Comparison of ENCODE assay signal across 17 cellular contexts in genomic region chr3:179719048-179719734, GRCh38.
DNase-seq lines count a peak whose midpoint lies in the region; ATAC-seq and TF ChIP-seq lines count a peak whose summit lies in the region.
"Had no signal": no experiment of that assay in that cellular context is flagged by ENCODE, and none has a peak within 500 bp of the region (broad histone marks: within the 10 kb centered on the region; RNA-seq: fewer than 3 reads in every experiment).

No MANE protein-coding gene starts in this region.

- H4K20me1 ChIP-seq in H9 (ENCODE audit: control insufficient read depth, insufficient read depth, insufficient read length): no peaks in the 10 kb centered on the region
- no peaks in the 10 kb centered on the region for H4K20me1 ChIP-seq in smooth muscle cell (ENCODE audit: low read depth)

- H3K4me1 Mint-ChIP-seq in H9: peaks cover 13 to 16% of the 10 kb centered on the region in 2 experiments

- no peaks in the 10 kb centered on the region for H3F3A ChIP-seq in smooth muscle cell (ENCODE audit: low read depth)

- no peak overlapping the region for H3K4me2 ChIP-seq in H9 (ENCODE audit: insufficient read depth, insufficient read length, low read length)
- no peak overlapping the region for H3K4me2 ChIP-seq in neuronal stem cell (ENCODE audit: insufficient read depth, low read length, poor library complexity, severe bottlenecking)
- no peak overlapping the region for H3K4me2 ChIP-seq in smooth muscle cell

- peaks cover 8 to 36% (median 34%) of the 10 kb centered on the region in 3 experiments; a peak in 6 of 7 replicates for H3K36me3 Mint-ChIP-seq in H9 (ENCODE audit: insufficient read depth in 1 of 3, low read depth in 3 of 3)

- no peaks in the 10 kb centered on the region for H3K27me3 Mint-ChIP-seq in H9 (ENCODE audit: low read depth)

- H2AK5ac ChIP-seq in H9 (ENCODE audit: insufficient read length, low read length) (no peak overlapping the region), neuronal stem cell (ENCODE audit: low read depth, low read length) (no peak overlapping the region)

- no peak overlapping the region for H2BK20ac ChIP-seq in H9 (ENCODE audit: low read depth, low read length, poor library complexity, severe bottlenecking)

- H3K23me2 ChIP-seq in H9 (ENCODE audit: insufficient read length, low read depth, low read length, poor library complexity, severe bottlenecking): no peaks in the 10 kb centered on the region

- H2BK5ac ChIP-seq in H9 (ENCODE audit: insufficient read length, low read length) (no peak overlapping the region), neuronal stem cell (ENCODE audit: low read length) (no peak overlapping the region)

- H3K27me3 ChIP-seq in H9 (ENCODE audit: insufficient read depth, low read length) (no peaks in the 10 kb centered on the region), neuronal stem cell (ENCODE audit: control insufficient read depth in 3 of 3, insufficient read depth in 3 of 3, low read depth in 1 of 3, low read length in 3 of 3) (no peaks in the 10 kb centered on the region), smooth muscle cell (ENCODE audit: low read depth) (no peaks in the 10 kb centered on the region)

- no peak overlapping the region for H3K14ac ChIP-seq in H9 (ENCODE audit: insufficient read depth, low read length)
- H3K14ac ChIP-seq in neuronal stem cell (ENCODE audit: low read length): no peak overlapping the region

- H3K4ac ChIP-seq in H9 (ENCODE audit: low read depth, low read length) (no peak overlapping the region), neuronal stem cell (ENCODE audit: low read length) (no peak overlapping the region)

- no peak overlapping the region for H2AFZ ChIP-seq in H9 (ENCODE audit: low read length)
- no peak overlapping the region for H2AFZ ChIP-seq in neuronal stem cell (ENCODE audit: low read length)
- no peak overlapping the region for H2AFZ ChIP-seq in smooth muscle cell (ENCODE audit: low read depth)

- H3K36me3 ChIP-seq in neuronal stem cell (replicated peaks in 1 of 2; ENCODE audit: control insufficient read depth in 2 of 2, insufficient read depth in 2 of 2, low read length in 2 of 2) (peaks cover 10 to 52% of the 10 kb centered on the region in 2 donors), smooth muscle cell (ENCODE audit: low read depth) (no peaks in the 10 kb centered on the region)

- WGBS in H9 (ENCODE audit: extremely low coverage, insufficient read length, low lambda C conversion rate): no CpG with 5 or more reads among the region's 10 CpGs
- no CpG with 5 or more reads among the region's 10 CpGs for WGBS in neuronal stem cell (ENCODE audit: extremely low coverage in 2 of 2, insufficient read length in 2 of 2, insufficient replicate concordance in 1 of 2), 2 donors
- 94% methylated on average over 10 of the region's 10 CpGs for WGBS in smooth muscle cell (ENCODE audit: low lambda C conversion rate)

- no peak overlapping the region for H3K9ac ChIP-seq in H9 (ENCODE audit: extremely low read depth, insufficient read length, low read length)
- H3K9ac ChIP-seq in neuronal stem cell (ENCODE audit: low read depth, low read length, poor library complexity): no peak overlapping the region
- H3K9ac ChIP-seq in smooth muscle cell (ENCODE audit: low read depth): no peak overlapping the region

- H3K79me2 ChIP-seq in H9 (ENCODE audit: insufficient read depth, low read length) (no peaks in the 10 kb centered on the region), smooth muscle cell (ENCODE audit: low read depth) (no peaks in the 10 kb centered on the region)

- H2BK12ac ChIP-seq in H9 (ENCODE audit: insufficient read length, low read depth, low read length): no peak overlapping the region
- no peak overlapping the region for H2BK12ac ChIP-seq in neuronal stem cell (ENCODE audit: low read length)

- TF ChIP-seq CTCF in H9 (conservative IDR thresholded peaks at IDR 0.05) (no peak), smooth muscle cell (IDR thresholded peaks at IDR 0.05; ENCODE audit: borderline replicate concordance, insufficient read depth, poor library complexity, severe bottlenecking) (no peak)

- H3K79me1 ChIP-seq in H9 (ENCODE audit: insufficient read depth, low read depth, low read length, poor library complexity, severe bottlenecking) (no peaks in the 10 kb centered on the region), neuronal stem cell (ENCODE audit: low read depth, low read length) (peaks cover 2% of the 10 kb centered on the region)

- H3K18ac ChIP-seq in H9 (ENCODE audit: insufficient read length, low read depth, low read length) (no peak overlapping the region), neuronal stem cell (ENCODE audit: low read length) (peak overlapping the region; percentile 5)

- H4K5ac ChIP-seq in H9 (ENCODE audit: insufficient read length, low read depth, low read length): no peak overlapping the region

- TF ChIP-seq POLR2A in GM18505 (IDR thresholded peaks at IDR 0.05; ENCODE audit: borderline replicate concordance, extremely low read depth, insufficient read depth, insufficient read length): no peak

- H3K23ac ChIP-seq in H9 (ENCODE audit: insufficient read length, low read depth, low read length) (no peak overlapping the region), neuronal stem cell (ENCODE audit: low read depth, low read length, poor library complexity) (no peak overlapping the region)

- H3K27ac ChIP-seq in H9 (ENCODE audit: insufficient read length, low read depth, low read length) (no peak overlapping the region), neuronal stem cell (replicated peaks; ENCODE audit: low read length) (no peak overlapping the region), smooth muscle cell (ENCODE audit: low read depth) (no peak overlapping the region)

- peak; percentile 39 for DNase-seq in H9
- DNase-seq in NCI-H748 treated with DMSO at 0.1 percent for 48 hours (lab: John Stamatoyannopoulos, UW): peak; percentile 1
- DNase-seq in foreskin melanocyte: peak; percentile 56
- no peak for DNase-seq in neuronal stem cell (ENCODE audit: low spot score)
- DNase-seq in T-helper 1 cell: no peak
- no peak for DNase-seq in smooth muscle cell (lab: John Stamatoyannopoulos, UW; ENCODE audit: unreplicated experiment)
- DNase-seq: C1 segment of cervical spinal cord, GF-D8, KG1, NCI-H1092, NCI-H1694 treated with DMSO at 0.1 percent for 48 hours, NCI-H526 treated with DMSO at 0.1 percent for 48 hours, OCI-M1, RPMI8226, SIG-M5 had no signal

- H4K91ac ChIP-seq in H9 (ENCODE audit: insufficient read length, low read depth, low read length) (no peak overlapping the region), neuronal stem cell (ENCODE audit: low read depth, low read length, poor library complexity) (no peak overlapping the region)

- H4K8ac ChIP-seq in H9 (replicated peaks; ENCODE audit: insufficient read length, low read depth, low read length) (no peak overlapping the region), neuronal stem cell (ENCODE audit: low read depth, low read length) (no peak overlapping the region)

- H3K4me3 ChIP-seq in neuronal stem cell (ENCODE audit: low read length in 2 of 2) (peak overlapping the region in 1 of 2 donors; percentile 30), smooth muscle cell (no peak overlapping the region)

- no peak overlapping the region for H2BK120ac ChIP-seq in H9 (ENCODE audit: low read depth, low read length, poor library complexity, severe bottlenecking)
- H2BK120ac ChIP-seq in neuronal stem cell (ENCODE audit: low read depth, low read length): no peak overlapping the region

- H3K56ac ChIP-seq in H9 (ENCODE audit: insufficient read length, low read depth, low read length): no peak overlapping the region

- H3K27ac Mint-ChIP-seq in H9: peak overlapping the region in 2 of 3 experiments; percentile 63 to 82; a peak in 4 of 7 replicates

- H3K9me3 ChIP-seq in H9 (ENCODE audit: control insufficient read depth, low read depth, low read length) (no peaks in the 10 kb centered on the region), neuronal stem cell (replicated peaks in 1 of 2; ENCODE audit: control insufficient read depth in 2 of 2, insufficient read depth in 1 of 2, low read depth in 1 of 2, low read length in 2 of 2) (no peaks in the 10 kb centered on the region), smooth muscle cell (replicated peaks; ENCODE audit: low read depth) (no peaks in the 10 kb centered on the region)

- H3K9me3 Mint-ChIP-seq in H9: no peaks in the 10 kb centered on the region

- no peak overlapping the region for H3T11ph ChIP-seq in H9 (ENCODE audit: low read length)

- H3K4me3 Mint-ChIP-seq in H9: no peak overlapping the region

- H2BK15ac ChIP-seq in H9 (ENCODE audit: low read depth, low read length) (no peak overlapping the region), neuronal stem cell (ENCODE audit: low read length) (no peak overlapping the region)

- ATAC-seq in GM18505 (IDR thresholded peaks at IDR 0.05; ENCODE audit: unreplicated experiment) (no peak), HG02885 (IDR thresholded peaks at IDR 0.05; ENCODE audit: poor library complexity, unreplicated experiment) (no peak)

- H3K4me1 ChIP-seq in H9 (ENCODE audit: insufficient read depth, low read length): no peaks in the 10 kb centered on the region; the same call in 1 of the 2 replicates
- peaks cover 0 to 1% of the 10 kb centered on the region in 2 donors for H3K4me1 ChIP-seq in neuronal stem cell (ENCODE audit: control insufficient read depth in 2 of 2, insufficient read depth in 1 of 2, low read depth in 1 of 2, low read length in 2 of 2)
- H3K4me1 ChIP-seq in smooth muscle cell (ENCODE audit: low read depth): no peaks in the 10 kb centered on the region

Comparison
In these comparisons a context has a peak if more than half of its experiments do, and no peak if none do; other contexts are left out.
1. DNase-seq: peak in H9 (single experiment), NCI-H748 treated with DMSO at 0.1 percent for 48 hours (single experiment) and foreskin melanocyte (single experiment); none in neuronal stem cell (single experiment), T-helper 1 cell (0 of 5) and smooth muscle cell (single experiment).